In the genomic region with DNA sequence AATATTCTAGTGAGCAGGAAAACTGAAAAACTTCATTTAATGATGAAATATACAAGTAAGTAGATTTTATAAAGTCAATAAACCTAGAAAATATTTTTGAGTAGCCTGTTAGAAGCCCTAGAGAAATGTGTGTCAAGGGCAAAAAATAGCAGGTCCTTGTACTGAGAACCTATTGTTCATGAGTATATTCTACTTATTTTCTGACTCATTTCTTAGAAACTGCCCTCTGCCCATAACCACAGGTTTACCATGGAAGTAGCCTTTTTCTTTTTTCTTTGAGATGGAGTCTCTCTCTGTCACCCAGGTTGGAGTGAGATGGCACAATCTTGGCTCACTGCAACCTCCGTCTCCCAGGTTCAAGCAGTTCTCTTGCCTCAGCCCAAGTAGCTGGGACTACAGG, we compare ENCODE assay signal across 16 cellular contexts. TPM values are rescaled to one million over a fixed set of nuclear protein-coding genes. Genes with fewer than 3 reads are reported as not detected.
"Had no signal": no experiment of that assay in that cellular context is flagged by ENCODE, and none has a peak within 500 bp of the region (broad histone marks: within the 10 kb centered on the region; RNA-seq: fewer than 3 reads in every experiment).

No MANE protein-coding gene starts in this region.

- ATAC-seq: activated CD4-positive, CD25-positive, alpha-beta regulatory T cell treated with anti-CD3 and anti-CD28 coated beads, Interleukin-2, amount 50 U/mL, for 24 hours; lower lobe of right lung had no signal

- H3K27me3 Mint-ChIP-seq: central memory CD8-positive, alpha-beta T cell had no signal

- H3K9me3 Mint-ChIP-seq: activated naive CD8-positive, alpha-beta T cell treated with anti-CD3 and anti-CD28 coated beads, Interleukin-2, amount 10 ng/mL, durations not matched to agents 7 days and 5 days; central memory CD8-positive, alpha-beta T cell; endodermal cell; nephron; T-helper 1 cell treated with Interleukin-12 subunit alpha and Interleukin-12 subunit beta and Interleukin-4 antibody, amounts not matched to agents 30 μg/mL and 1 μg/mL, for 36 hours had no signal

- H3K4me3 Mint-ChIP-seq: activated naive CD8-positive, alpha-beta T cell treated with anti-CD3 and anti-CD28 coated beads, Interleukin-2, amount 10 ng/mL, durations not matched to agents 7 days and 5 days; central memory CD8-positive, alpha-beta T cell; endodermal cell; nephron; T-helper 1 cell treated with Interleukin-12 subunit alpha and Interleukin-12 subunit beta and Interleukin-4 antibody, amounts not matched to agents 30 μg/mL and 1 μg/mL, for 36 hours had no signal

- H3K27ac Mint-ChIP-seq: activated naive CD8-positive, alpha-beta T cell treated with anti-CD3 and anti-CD28 coated beads, Interleukin-2, amount 10 ng/mL, durations not matched to agents 7 days and 5 days; endodermal cell; T-helper 1 cell treated with Interleukin-12 subunit alpha and Interleukin-12 subunit beta and Interleukin-4 antibody, amounts not matched to agents 30 μg/mL and 1 μg/mL, for 36 hours had no signal

- DNase-seq: activated CD4-positive, alpha-beta T cell treated with anti-CD3 and anti-CD28 coated beads, Interleukin-2, amount 50 U/mL, for 1 hour; activated naive CD4-positive, alpha-beta T cell treated with Interleukin-2 at 50 U/mL for 16 hours; activated naive CD8-positive, alpha-beta T cell treated with anti-CD3 and anti-CD28 coated beads, Interleukin-2, amount 10 ng/mL, durations not matched to agents 7 days and 5 days; aorta; brain microvascular endothelial cell; colonic mucosa; endodermal cell; foreskin keratinocyte; hypothalamus; lower lobe of right lung; sigmoid colon; stimulated activated naive CD4-positive, alpha-beta T cell treated with Interleukin-2 at 50 U/mL for 16 hours had no signal

RNA-seq across cellular contexts. Expression of a gene that starts 20.1 kb away (rescaled TPM):
- polyA plus RNA-seq: foreskin keratinocyte had no signal
